16 cellular contexts compared by ENCODE assay signal in the genomic region with DNA sequence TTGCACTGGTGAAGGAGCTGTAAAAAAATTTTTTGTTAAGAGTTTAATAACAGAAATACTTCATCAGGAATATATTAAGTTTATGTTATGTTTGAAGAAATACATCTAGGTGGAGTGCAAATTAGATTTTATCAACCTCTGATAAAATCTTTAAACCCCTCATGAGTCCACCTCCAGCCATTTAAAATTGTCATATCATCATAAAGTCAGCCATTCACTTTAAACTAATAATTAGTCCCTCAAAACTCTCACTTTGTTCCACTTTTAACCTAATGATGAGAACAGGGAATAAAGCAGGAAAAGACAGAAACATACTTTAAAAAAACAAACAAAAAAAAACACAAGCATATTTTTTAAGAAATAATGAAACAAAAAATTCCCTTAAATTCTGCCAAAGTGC.
"Had no signal": no experiment of that assay in that cellular context is flagged by ENCODE, and none has a peak within 500 bp of the region (broad histone marks: within the 10 kb centered on the region; RNA-seq: fewer than 3 reads in every experiment).

No MANE protein-coding gene starts in this region.

- H3K4me3 Mint-ChIP-seq: activated CD4-positive, alpha-beta memory T cell treated with anti-CD3 and anti-CD28 coated beads for 36 hours; activated CD4-positive, alpha-beta T cell treated with anti-CD3 and anti-CD28 coated beads for 36 hours; activated T-helper 17 cell treated with anti-CD3 and anti-CD28 coated beads, Interleukin-2, amount 50 U/mL, for 72 hours; central memory CD8-positive, alpha-beta T cell; memory B cell; naive B cell had no signal

- H3K27ac ChIP-seq: ascending aorta, SJCRH30, thoracic aorta, upper lobe of right lung had no signal

- H3K27me3 Mint-ChIP-seq: activated CD4-positive, alpha-beta memory T cell treated with anti-CD3 and anti-CD28 coated beads for 36 hours; activated CD4-positive, alpha-beta T cell treated with anti-CD3 and anti-CD28 coated beads for 36 hours; activated T-helper 17 cell treated with anti-CD3 and anti-CD28 coated beads, Interleukin-2, amount 50 U/mL, for 72 hours; central memory CD8-positive, alpha-beta T cell; memory B cell; naive B cell had no signal

- H3K27me3 ChIP-seq: ascending aorta, SJCRH30, upper lobe of right lung had no signal

- ATAC-seq: mucosa of descending colon, upper lobe of right lung had no signal

- DNase-seq: activated CD4-positive, alpha-beta memory T cell treated with anti-CD3 and anti-CD28 coated beads for 36 hours; activated CD4-positive, alpha-beta T cell treated with anti-CD3 and anti-CD28 coated beads for 36 hours; activated naive CD4-positive, alpha-beta T cell treated with Interleukin-2 at 50 U/mL for 16 hours; activated T-cell treated with anti-CD3 and anti-CD28 coated beads for 4 hours; effector CD8-positive, alpha-beta T cell; mucosa of descending colon; naive B cell; posterior cingulate gyrus; SJCRH30; upper lobe of right lung had no signal

- H3K9me3 Mint-ChIP-seq: activated CD4-positive, alpha-beta memory T cell treated with anti-CD3 and anti-CD28 coated beads for 36 hours; activated T-helper 17 cell treated with anti-CD3 and anti-CD28 coated beads, Interleukin-2, amount 50 U/mL, for 72 hours; central memory CD8-positive, alpha-beta T cell; memory B cell; naive B cell had no signal

- H3K27ac Mint-ChIP-seq: activated CD4-positive, alpha-beta memory T cell treated with anti-CD3 and anti-CD28 coated beads for 36 hours had no signal

- H3K4me3 ChIP-seq: ascending aorta, mucosa of descending colon, SJCRH30, thoracic aorta, upper lobe of right lung had no signal

- H3K9me3 ChIP-seq: ascending aorta, mucosa of descending colon, SJCRH30, thoracic aorta, upper lobe of right lung had no signal

- H3K4me1 ChIP-seq: ascending aorta, SJCRH30, upper lobe of right lung had no signal

- FAIRE-seq: TTC549 had no signal
